ENCODE assay signal across 10 cellular contexts in genomic region chr15:96344706-96345559, GRCh38. TPM values are rescaled to one million over a fixed set of nuclear protein-coding genes. Genes with fewer than 3 reads are reported as not detected.
DNase-seq lines count a peak whose midpoint lies in the region; ATAC-seq and TF ChIP-seq lines count a peak whose summit lies in the region.
"Had no signal": no experiment of that assay in that cellular context is flagged by ENCODE, and none has a peak within 500 bp of the region (broad histone marks: within the 10 kb centered on the region; RNA-seq: fewer than 3 reads in every experiment).

No MANE protein-coding gene starts in this region.

- H3K4me3 ChIP-seq in left ventricle myocardium inferior (peak overlapping the region; percentile 88), fibroblast of mammary gland (ENCODE audit: control insufficient read depth, low read depth, low read length) (peak overlapping the region; percentile 52), vagina (peak overlapping the region; percentile 67 to 85)

- no peak for TF ChIP-seq POLR2A in vagina (IDR thresholded peaks at IDR 0.05)
- TF ChIP-seq POLR2A in erythroblast (IDR thresholded peaks at IDR 0.05; ENCODE audit: low read length), result no peak

- ATAC-seq in Right ventricle myocardium inferior (no peak), omental fat pad (ENCODE audit: low FRiP score) (no peak), HG02973 (IDR thresholded peaks at IDR 0.05; ENCODE audit: unreplicated experiment) (no peak)

- H3K36me3 ChIP-seq in left ventricle myocardium inferior (no peaks in the 10 kb centered on the region), vagina (no peaks in the 10 kb centered on the region)

- H3K27ac ChIP-seq in left ventricle myocardium inferior (replicated peaks) (peak overlapping the region; percentile 96), vagina (peak overlapping the region; percentile 99)

- intact Hi-C loops in left ventricle myocardium inferior (cut with micrococcal nuclease), result loop anchor here (10.0 kb wide), 1 partner anchor 1080 kb away; no protein-coding TSS in a partner anchor
- intact Hi-C loops in Right ventricle myocardium inferior (cut with DNase I), result loop anchor here (1.0 kb wide), 1 partner anchor 1086 kb away; no protein-coding TSS in a partner anchor
- intact Hi-C loops in vagina (cut with DNase I), result loop anchor here (5.0 kb wide), 3 partner anchors 738 to 1673 kb away; no protein-coding TSS in a partner anchor

- H3K4me1 ChIP-seq in left ventricle myocardium inferior (peaks cover 77% of the 10 kb centered on the region), vagina (peaks cover 52% of the 10 kb centered on the region)

- DNase-seq in left ventricle myocardium inferior (no peak), Right ventricle myocardium inferior (ENCODE audit: missing footprints) (no peak), fibroblast of mammary gland (ENCODE audit: low read depth) (no peak), omental fat pad (ENCODE audit: low spot score) (peak; percentile 6), vagina (ENCODE audit: extremely low spot score in 2 of 2) (no peak), erythroblast (lab: John Stamatoyannopoulos, UW) (no peak), foreskin melanocyte (no peak)
- DNase-seq: activated naive CD4-positive, alpha-beta T cell had no signal

- H3K27me3 ChIP-seq in left ventricle myocardium inferior (ENCODE audit: low read depth) (peaks cover 74% of the 10 kb centered on the region), vagina (no peaks in the 10 kb centered on the region)

- TF ChIP-seq CTCF in left ventricle myocardium inferior (IDR thresholded peaks at IDR 0.05; ENCODE audit: borderline replicate concordance), result no peak
- no peak for TF ChIP-seq CTCF in fibroblast of mammary gland (conservative IDR thresholded peaks at IDR 0.05; ENCODE audit: control insufficient read depth, insufficient read depth, low read depth, low read length)
- TF ChIP-seq CTCF in omental fat pad (IDR thresholded peaks at IDR 0.05), result no peak
- TF ChIP-seq CTCF in vagina (IDR thresholded peaks at IDR 0.05), result no peak

- H3K9me3 ChIP-seq in left ventricle myocardium inferior (replicated peaks) (no peaks in the 10 kb centered on the region), vagina (no peaks in the 10 kb centered on the region)

RNA-seq across cellular contexts. Expression of gene NR2F2, which starts 14.4 kb away (rescaled TPM):
- total RNA-seq in left ventricle myocardium inferior (12.8 TPM), Right ventricle myocardium inferior (14.2 TPM), omental fat pad (10 to 100 TPM in 3 of 4 donors, 1 to 10 TPM in 1; 8.9 to 41.8 (median 20.1) TPM), vagina (39.8 TPM)
- total RNA-seq: B cell had no signal
